In genomic region chr5:127820910-127821553, GRCh38 we compare ENCODE assay signal across 10 cellular contexts.
DNase-seq lines count a peak whose midpoint lies in the region; ATAC-seq lines count a peak whose summit lies in the region.
"Had no signal": no experiment of that assay in that cellular context is flagged by ENCODE, and none has a peak within 500 bp of the region (broad histone marks: within the 10 kb centered on the region; RNA-seq: fewer than 3 reads in every experiment).

No MANE protein-coding gene starts in this region.

- H2AK5ac ChIP-seq in mesendoderm (ENCODE audit: low read length): no peak overlapping the region

- DNase-seq in HCEC 1CT (peak; percentile 89), HK-2 (ENCODE audit: unreplicated experiment) (peak; percentile 27), kidney glomerular epithelial cell (lab: John Stamatoyannopoulos, UW) (peak; percentile 91), NCI-H1930 (lab: John Stamatoyannopoulos, UW) (no peak), NCI-H524 (lab: John Stamatoyannopoulos, UW) (no peak), mesendoderm (no peak)
- DNase-seq: activated CD8-positive, alpha-beta T cell treated with anti-CD3 and anti-CD28 coated beads for 36 hours had no signal

- H3K4ac ChIP-seq in mesendoderm (ENCODE audit: low read depth, low read length): no peak overlapping the region

- H3K36me3 Mint-ChIP-seq in stimulated activated memory B cell treated with anti-CD40 and anti-IgM and Interleukin-4, amounts not matched to agents 10 μg/mL and 1 μg/mL and 100 μg/mL, for 72 hours: no peaks in the 10 kb centered on the region

- no peak overlapping the region for H3K23ac ChIP-seq in mesendoderm (ENCODE audit: low read length)

- H3K27ac Mint-ChIP-seq in stimulated activated memory B cell treated with anti-CD40 and anti-IgM and Interleukin-4, amounts not matched to agents 10 μg/mL and 1 μg/mL and 100 μg/mL, for 72 hours: no peak overlapping the region
- H3K27ac Mint-ChIP-seq: activated CD8-positive, alpha-beta T cell treated with anti-CD3 and anti-CD28 coated beads for 36 hours had no signal

- no peak overlapping the region for H2BK120ac ChIP-seq in mesendoderm (ENCODE audit: low read depth, low read length)

- H4K8ac ChIP-seq in mesendoderm (ENCODE audit: low read depth, low read length): no peak overlapping the region

- H3K9me3 Mint-ChIP-seq in stimulated activated memory B cell treated with anti-CD40 and anti-IgM and Interleukin-4, amounts not matched to agents 10 μg/mL and 1 μg/mL and 100 μg/mL, for 72 hours: no peaks in the 10 kb centered on the region
- H3K9me3 Mint-ChIP-seq: activated CD8-positive, alpha-beta T cell treated with anti-CD3 and anti-CD28 coated beads for 36 hours had no signal

- H3K36me3 ChIP-seq in mesendoderm (ENCODE audit: control insufficient read depth, insufficient read depth, low read length): no peaks in the 10 kb centered on the region

- no peak overlapping the region for H3K27ac ChIP-seq in mesendoderm (ENCODE audit: low read depth, low read length)
- H3K27ac ChIP-seq: PC-9 had no signal

- no peak overlapping the region for H4K5ac ChIP-seq in mesendoderm (ENCODE audit: low read length)

- no CpG with 5 or more reads among the region's 2 CpGs for WGBS in mesendoderm (ENCODE audit: extremely low coverage, insufficient coverage, low lambda C conversion rate)

- no peaks in the 10 kb centered on the region for H3K4me1 ChIP-seq in mesendoderm (ENCODE audit: control insufficient read depth, low read depth, low read length)

- peaks cover 3% of the 10 kb centered on the region for H3K27me3 Mint-ChIP-seq in stimulated activated memory B cell treated with anti-CD40 and anti-IgM and Interleukin-4, amounts not matched to agents 10 μg/mL and 1 μg/mL and 100 μg/mL, for 72 hours

- H3K4me3 Mint-ChIP-seq in stimulated activated memory B cell treated with anti-CD40 and anti-IgM and Interleukin-4, amounts not matched to agents 10 μg/mL and 1 μg/mL and 100 μg/mL, for 72 hours: no peak overlapping the region
- H3K4me3 Mint-ChIP-seq: activated CD8-positive, alpha-beta T cell treated with anti-CD3 and anti-CD28 coated beads for 36 hours had no signal

- no peak overlapping the region for H2BK15ac ChIP-seq in mesendoderm (replicated peaks; ENCODE audit: low read depth)

- H3K9ac ChIP-seq in mesendoderm (ENCODE audit: low read length): no peak overlapping the region

- peak; percentile 96 for ATAC-seq in GM18511 (IDR thresholded peaks at IDR 0.05; ENCODE audit: unreplicated experiment)
- ATAC-seq in stimulated activated memory B cell treated with anti-CD40 and anti-IgM and Interleukin-4, amounts not matched to agents 10 μg/mL and 1 μg/mL and 100 μg/mL, for 72 hours: no peak
- ATAC-seq: activated CD8-positive, alpha-beta T cell treated with anti-CD3 and anti-CD28 coated beads for 36 hours had no signal

- H3K18ac ChIP-seq in mesendoderm (ENCODE audit: low read length): no peak overlapping the region

- no peaks in the 10 kb centered on the region for H3K79me1 ChIP-seq in mesendoderm (ENCODE audit: low read length)

- H3K27me3 ChIP-seq in mesendoderm (ENCODE audit: insufficient read depth, low read length, poor library complexity): no peaks in the 10 kb centered on the region

- no peak overlapping the region for H3K4me3 ChIP-seq in mesendoderm (ENCODE audit: low read length)
- H3K4me3 ChIP-seq: PC-9 had no signal

- H3K4me2 ChIP-seq in mesendoderm (ENCODE audit: low read length): no peak overlapping the region
- H3K4me2 ChIP-seq: PC-9 had no signal

- no peak overlapping the region for H2BK5ac ChIP-seq in mesendoderm (ENCODE audit: low read length)

- H3K79me2 ChIP-seq in mesendoderm (ENCODE audit: control insufficient read depth, insufficient read depth, low read length): no peaks in the 10 kb centered on the region

- H3K4me1 Mint-ChIP-seq in stimulated activated memory B cell treated with anti-CD40 and anti-IgM and Interleukin-4, amounts not matched to agents 10 μg/mL and 1 μg/mL and 100 μg/mL, for 72 hours: no peaks in the 10 kb centered on the region

- no peak overlapping the region for H3K56ac ChIP-seq in mesendoderm (ENCODE audit: low read length)

Comparison
In these comparisons a context has a peak if more than half of its experiments do, and no peak if none do; other contexts are left out.
1. DNase-seq: peak in HCEC 1CT (single experiment), HK-2 (single experiment) and kidney glomerular epithelial cell (single experiment); none in NCI-H1930 (0 of 2), NCI-H524 (0 of 2) and mesendoderm (single experiment).